ENCODE assay signal across 8 cellular contexts in genomic region chr14:75303415-75303814, GRCh38. TPM values are rescaled to one million over a fixed set of nuclear protein-coding genes. Genes with fewer than 3 reads are reported as not detected.
DNase-seq lines count a peak whose midpoint lies in the region; ATAC-seq and TF ChIP-seq lines count a peak whose summit lies in the region.

No MANE protein-coding gene starts in this region.

- no peak overlapping the region for H3K4me3 ChIP-seq in astrocyte of the cerebellum (ENCODE audit: low read depth, low read length)
- no peak overlapping the region for H3K4me3 ChIP-seq in retinal pigment epithelial cell (ENCODE audit: low read length)

- ATAC-seq in Right ventricle myocardium inferior (peak; percentile 64), HG03159 (IDR thresholded peaks at IDR 0.05; ENCODE audit: unreplicated experiment) (no peak)

- intact Hi-C loops in Right ventricle myocardium inferior (cut with DNase I) (loop anchor here (2.0 to 10.0 kb wide), 2 partner anchors 171 to 351 kb away; no protein-coding TSS in a partner anchor), cardiac septum (cut with DNase I) (no loop called here)

- TF ChIP-seq CTCF in astrocyte of the cerebellum (IDR thresholded peaks at IDR 0.05; ENCODE audit: low read depth, low read length, missing control alignments), result peak; percentile 82
- peak; percentile 72 for TF ChIP-seq CTCF in retinal pigment epithelial cell (conservative IDR thresholded peaks at IDR 0.05; ENCODE audit: low read depth, low read length)

- peak; percentile 84 for DNase-seq in Right ventricle myocardium inferior (ENCODE audit: missing footprints)
- no peak for DNase-seq in cardiac septum (ENCODE audit: low spot score)
- peak; percentile 6 for DNase-seq in NCI-H2029 (lab: John Stamatoyannopoulos, UW)
- DNase-seq in T follicular helper cell (ENCODE audit: low read depth), result peak; percentile 42
- DNase-seq in astrocyte of the cerebellum (ENCODE audit: low read depth), result no peak
- DNase-seq in hepatic stellate cell (ENCODE audit: low spot score), result peak; percentile 73
- DNase-seq in retinal pigment epithelial cell (ENCODE audit: low read depth), result no peak

- in situ Hi-C loops in astrocyte of the cerebellum (cut with HindIII; ENCODE audit: low sequenced_read_pairs), result loop anchor here (5.0 to 25.0 kb wide), 2 partner anchors 161 to 184 kb away; no protein-coding TSS in a partner anchor

RNA-seq across cellular contexts. Expression of gene FOS, which starts 24.8 kb away (rescaled TPM):
- 9.5 TPM for total RNA-seq in Right ventricle myocardium inferior
- total RNA-seq in cardiac septum, result 25.8 TPM

Comparison
In these comparisons a context has a peak if more than half of its experiments do, and no peak if none do; other contexts are left out.
1. DNase-seq: peak in Right ventricle myocardium inferior (single experiment), NCI-H2029 (single experiment), T follicular helper cell (single experiment) and hepatic stellate cell (single experiment); none in cardiac septum (single experiment), astrocyte of the cerebellum (single experiment) and retinal pigment epithelial cell (single experiment).